30 cellular contexts compared by ENCODE assay signal in genomic region chr18:13099113-13099512, GRCh38.
"Had no signal": no experiment of that assay in that cellular context is flagged by ENCODE, and none has a peak within 500 bp of the region (broad histone marks: within the 10 kb centered on the region; RNA-seq: fewer than 3 reads in every experiment).

No MANE protein-coding gene starts in this region.

- H3K27ac ChIP-seq: adrenal gland, ascending aorta, body of pancreas, brain microvascular endothelial cell, breast epithelium, cardiac muscle cell had no signal

- H3K4me1 ChIP-seq: adrenal gland, ascending aorta, body of pancreas, breast epithelium had no signal

- DNase-seq: activated effector memory CD4-positive, alpha-beta T cell treated with anti-CD3 and anti-CD28 coated beads, Interleukin-2, amount 50 U/mL, for 16 hours; activated effector memory CD4-positive, alpha-beta T cell treated with Interleukin-2 at 50 U/mL for 16 hours; activated gamma-delta T cell; activated gamma-delta T cell treated with Interleukin-2 at 50 U/mL for 16 hours; activated naive CD4-positive, alpha-beta T cell; activated naive CD4-positive, alpha-beta T cell treated with anti-CD3 and anti-CD28 coated beads for 36 hours; activated naive CD4-positive, alpha-beta T cell treated with anti-CD3 and anti-CD28 coated beads, Interleukin-2, amount 10 ng/mL, durations not matched to agents 7 days and 5 days; activated naive CD4-positive, alpha-beta T cell treated with anti-CD3 and anti-CD28 coated beads, Interleukin-2, amount 50 U/mL, for 16 hours; activated naive CD4-positive, alpha-beta T cell treated with Interleukin-2 at 50 U/mL for 16 hours; activated naive CD8-positive, alpha-beta T cell treated with anti-CD3 and anti-CD28 coated beads for 36 hours; activated naive CD8-positive, alpha-beta T cell treated with anti-CD3 and anti-CD28 coated beads, Interleukin-2, amount 10 ng/mL, durations not matched to agents 7 days and 5 days; activated naive CD8-positive, alpha-beta T cell treated with anti-CD3 and anti-CD28 coated beads, Interleukin-2, amount 50 U/mL, for 24 hours; activated T-cell treated with anti-CD3 and anti-CD28 coated beads for 4 hours; activated T-cell treated with anti-CD3 and anti-CD28 coated beads, Interleukin-2, amount 50 U/mL, for 1 hour; activated T-cell treated with anti-CD3 and anti-CD28 coated beads, Interleukin-2, amount 50 U/mL, for 24 hours; activated T-cell treated with anti-CD3 and anti-CD28 coated beads, Interleukin-2, amount 50 U/mL, for 4 hours; activated T-cell treated with anti-CD3 and anti-CD28 coated beads, Interleukin-2, amount 50 U/mL, for 48 hours; activated T-cell treated with anti-CD3 and anti-CD28 coated beads, Interleukin-2, amount 50 U/mL, for 72 hours; adrenal gland; amniotic stem cell; amygdala; anterior cingulate cortex; body of pancreas; brain microvascular endothelial cell; caudate nucleus; central memory CD4-positive, alpha-beta T cell; cerebellar nuclear complex had no signal

- H3K27me3 ChIP-seq: adrenal gland, ascending aorta, body of pancreas, brain microvascular endothelial cell, breast epithelium, cardiac muscle cell had no signal

- H3K4me3 ChIP-seq: adrenal gland, ascending aorta, body of pancreas, breast epithelium, cardiac muscle cell had no signal

- H3K9me3 ChIP-seq: adrenal gland, ascending aorta, body of pancreas, breast epithelium had no signal
